In genomic region chr3:179181993-179182551, GRCh38 we compare ENCODE assay signal across 9 cellular contexts. TPM values are rescaled to one million over a fixed set of nuclear protein-coding genes. Genes with fewer than 3 reads are reported as not detected.
DNase-seq lines count a peak whose midpoint lies in the region; ATAC-seq and TF ChIP-seq lines count a peak whose summit lies in the region.
"Had no signal": no experiment of that assay in that cellular context is flagged by ENCODE, and none has a peak within 500 bp of the region (broad histone marks: within the 10 kb centered on the region; RNA-seq: fewer than 3 reads in every experiment).

No MANE protein-coding gene starts in this region.

- H3K4me2 ChIP-seq in BLaER1 treated with 17β-estradiol and CSF1 and Interleukin-3, amounts not matched to agents 10 nM and 100 nM: peak overlapping the region in 10 of 11 experiments; percentile 5 to 89 (median 38); a peak in 13 of 22 replicates

- no peaks in the 10 kb centered on the region for H3K9me3 Mint-ChIP-seq in activated naive CD8-positive, alpha-beta T cell treated with anti-CD3 and anti-CD28 coated beads, Interleukin-2, amount 50 U/mL, for 24 hours
- no peaks in the 10 kb centered on the region for H3K9me3 Mint-ChIP-seq in mesothelial cell of epicardium

- no peak for DNase-seq in activated naive CD8-positive, alpha-beta T cell treated with anti-CD3 and anti-CD28 coated beads, Interleukin-2, amount 50 U/mL, for 24 hours
- DNase-seq in mesothelial cell of epicardium (ENCODE audit: low spot score in 2 of 2, unreplicated experiment in 2 of 2) (no peak), NCI-H774 (lab: John Stamatoyannopoulos, UW) (no peak), NCI-H524 (lab: John Stamatoyannopoulos, UW) (no peak), NCI-H1436 (lab: John Stamatoyannopoulos, UW) (no peak), NCI-H1930 (lab: John Stamatoyannopoulos, UW) (no peak)
- DNase-seq: NCI-H1694 treated with DMSO at 0.1 percent for 48 hours had no signal

- peaks cover 0 to 10% (median 0%) of the 10 kb centered on the region in 11 experiments; a peak in 6 of 22 replicates for H3K9me3 ChIP-seq in BLaER1 treated with 17β-estradiol and CSF1 and Interleukin-3, amounts not matched to agents 10 nM and 100 nM (replicated peaks in 1 of 11)

- TF ChIP-seq CTCF in mesothelial cell of epicardium (IDR thresholded peaks at IDR 0.05; ENCODE audit: unreplicated experiment): no peak

- peak overlapping the region in 4 of 11 experiments; percentile 28 to 51 (median 33); a peak in 5 of 22 replicates for H3K27ac ChIP-seq in BLaER1 treated with 17β-estradiol and CSF1 and Interleukin-3, amounts not matched to agents 10 nM and 100 nM

- H3K4me3 ChIP-seq in BLaER1 treated with 17β-estradiol and CSF1 and Interleukin-3, amounts not matched to agents 10 nM and 100 nM: no peak overlapping the region

- H4K20me1 ChIP-seq in BLaER1 treated with 17β-estradiol and CSF1 and Interleukin-3, amounts not matched to agents 10 nM and 100 nM: peaks cover 37 to 100% (median 80%) of the 10 kb centered on the region in 11 experiments; a peak in 21 of 22 replicates

- peaks cover 12 to 47% (median 26%) of the 10 kb centered on the region in 10 experiments; a peak in 18 of 20 replicates for H3K4me1 ChIP-seq in BLaER1 treated with 17β-estradiol and CSF1 and Interleukin-3, amounts not matched to agents 10 nM and 100 nM

- H3K36me3 ChIP-seq in BLaER1 treated with 17β-estradiol and CSF1 and Interleukin-3, amounts not matched to agents 10 nM and 100 nM: peaks cover 0 to 15% (median 10%) of the 10 kb centered on the region in 11 experiments; a peak in 10 of 22 replicates

- H3K36me3 Mint-ChIP-seq in activated naive CD8-positive, alpha-beta T cell treated with anti-CD3 and anti-CD28 coated beads, Interleukin-2, amount 50 U/mL, for 24 hours (ENCODE audit: low read depth): no peaks in the 10 kb centered on the region
- H3K36me3 Mint-ChIP-seq in mesothelial cell of epicardium: no peaks in the 10 kb centered on the region

- peaks cover 29% of the 10 kb centered on the region for H3K4me1 Mint-ChIP-seq in activated naive CD8-positive, alpha-beta T cell treated with anti-CD3 and anti-CD28 coated beads, Interleukin-2, amount 50 U/mL, for 24 hours
- H3K4me1 Mint-ChIP-seq in mesothelial cell of epicardium: peaks cover 13% of the 10 kb centered on the region

- H3K9ac ChIP-seq in BLaER1 treated with 17β-estradiol and CSF1 and Interleukin-3, amounts not matched to agents 10 nM and 100 nM: peak overlapping the region in 3 of 11 experiments; percentile 4 to 58 (median 55); a peak in 3 of 22 replicates

- H3K27me3 Mint-ChIP-seq in activated naive CD8-positive, alpha-beta T cell treated with anti-CD3 and anti-CD28 coated beads, Interleukin-2, amount 50 U/mL, for 24 hours: no peaks in the 10 kb centered on the region
- H3K27me3 Mint-ChIP-seq in mesothelial cell of epicardium (ENCODE audit: low read depth): no peaks in the 10 kb centered on the region

- ATAC-seq in HG02610 (IDR thresholded peaks at IDR 0.05; ENCODE audit: unreplicated experiment): peak; percentile 58
- ATAC-seq in activated naive CD8-positive, alpha-beta T cell treated with anti-CD3 and anti-CD28 coated beads, Interleukin-2, amount 50 U/mL, for 24 hours: peak; percentile 81

- H3K27me3 ChIP-seq in BLaER1 treated with 17β-estradiol and CSF1 and Interleukin-3, amounts not matched to agents 10 nM and 100 nM: no peaks in the 10 kb centered on the region

- H3K27ac Mint-ChIP-seq in activated naive CD8-positive, alpha-beta T cell treated with anti-CD3 and anti-CD28 coated beads, Interleukin-2, amount 50 U/mL, for 24 hours: peak overlapping the region; percentile 62
- H3K27ac Mint-ChIP-seq in mesothelial cell of epicardium: peak overlapping the region; percentile 10

- peak overlapping the region; percentile 4 for H3K4me3 Mint-ChIP-seq in activated naive CD8-positive, alpha-beta T cell treated with anti-CD3 and anti-CD28 coated beads, Interleukin-2, amount 50 U/mL, for 24 hours
- H3K4me3 Mint-ChIP-seq in mesothelial cell of epicardium: no peak overlapping the region

RNA-seq across cellular contexts. Expression of gene PIK3CA, which starts 33.9 kb away (rescaled TPM):
- 20.4 to 23.0 TPM (median 22.4 TPM) in 3 replicates for total RNA-seq in mesothelial cell of epicardium
